1 cellular context compared by ENCODE assay signal in genomic region chr4:184080674-184081073, GRCh38.
A peak's percentile ranks its signal among the peaks of the same experiment; 100 is the strongest.
TF ChIP-seq lines count a peak whose summit lies in the region.

No MANE protein-coding gene starts in this region.

TF ChIP-seq in HepG2, 621 proteins besides CTCF, POLR2A, EP300 and RAD21 (continued from another document and continues in another):
- TF ChIP-seq GMEB1 (CRISPR knock-in tag; IDR thresholded peaks at IDR 0.05; ENCODE audit: borderline replicate concordance) (no peak), FLYWCH1 (CRISPR knock-in tag; IDR thresholded peaks at IDR 0.05) (no peak), ZSCAN21 (CRISPR knock-in tag; IDR thresholded peaks at IDR 0.05; ENCODE audit: borderline replicate concordance) (no peak), IRF1 (CRISPR knock-in tag; IDR thresholded peaks at IDR 0.05; ENCODE audit: low read depth) (no peak), HOXA7 (CRISPR knock-in tag; IDR thresholded peaks at IDR 0.05) (no peak), SIN3A (IDR thresholded peaks at IDR 0.05; ENCODE audit: borderline replicate concordance, low read depth, low read length) (no peak), ZNF17 (CRISPR knock-in tag; IDR thresholded peaks at IDR 0.05) (no peak), ZNF747 (CRISPR knock-in tag; IDR thresholded peaks at IDR 0.05; ENCODE audit: borderline replicate concordance) (no peak), YEATS2 (CRISPR knock-in tag; IDR thresholded peaks at IDR 0.05; ENCODE audit: borderline replicate concordance) (no peak), SMAD1 (CRISPR knock-in tag; IDR thresholded peaks at IDR 0.05; ENCODE audit: borderline replicate concordance, low read depth) (no peak), ZNF768 (CRISPR knock-in tag; IDR thresholded peaks at IDR 0.05) (no peak), ZNF124 (CRISPR knock-in tag; IDR thresholded peaks at IDR 0.05) (no peak), MLXIP (CRISPR knock-in tag; IDR thresholded peaks at IDR 0.05; ENCODE audit: borderline replicate concordance) (no peak), SKI (IDR thresholded peaks at IDR 0.05; ENCODE audit: partially characterized antibody) (no peak), ARNT (IDR thresholded peaks at IDR 0.05) (no peak), KDM5A (IDR thresholded peaks at IDR 0.05; ENCODE audit: borderline replicate concordance, low read length) (no peak), ZNF280B (CRISPR knock-in tag; IDR thresholded peaks at IDR 0.05; ENCODE audit: borderline replicate concordance) (0 out of 2 replicates have a peak, but pooled peaks have one; percentile 41), RELA (CRISPR knock-in tag; IDR thresholded peaks at IDR 0.05) (no peak), TBX2 (CRISPR knock-in tag; IDR thresholded peaks at IDR 0.05; ENCODE audit: borderline replicate concordance) (no peak), ZNF275 (CRISPR knock-in tag; IDR thresholded peaks at IDR 0.05; ENCODE audit: borderline replicate concordance) (no peak), HNF1A (IDR thresholded peaks at IDR 0.05; ENCODE audit: low read depth) (peak; percentile 19; the same call in 1 of the 2 replicates), HNF1A (CRISPR knock-in tag; IDR thresholded peaks at IDR 0.05; ENCODE audit: borderline replicate concordance) (peak; percentile 20; the same call in 1 of the 2 replicates), FOSL1 (CRISPR knock-in tag; IDR thresholded peaks at IDR 0.05; ENCODE audit: borderline replicate concordance) (no peak), EEA1 (CRISPR knock-in tag; IDR thresholded peaks at IDR 0.05; ENCODE audit: borderline replicate concordance) (no peak), SP140L (CRISPR knock-in tag; IDR thresholded peaks at IDR 0.05; ENCODE audit: borderline replicate concordance) (no peak), ZXDC (CRISPR knock-in tag; IDR thresholded peaks at IDR 0.05) (no peak), ZSCAN20 (CRISPR knock-in tag; IDR thresholded peaks at IDR 0.05; ENCODE audit: borderline replicate concordance) (no peak), NR2F1 (CRISPR knock-in tag; IDR thresholded peaks at IDR 0.05) (peak in 1 of 2 experiments; percentile 75; a peak in 2 of 4 replicates), NR1H2 (CRISPR knock-in tag; IDR thresholded peaks at IDR 0.05; ENCODE audit: borderline replicate concordance, low read depth) (no peak), HMG20B (CRISPR knock-in tag; conservative IDR thresholded peaks at IDR 0.05) (no peak), PRMT3 (CRISPR knock-in tag; IDR thresholded peaks at IDR 0.05; ENCODE audit: borderline replicate concordance, low read depth) (no peak), ZNF781 (CRISPR knock-in tag; IDR thresholded peaks at IDR 0.05; ENCODE audit: borderline replicate concordance, not compliant biosample characterization) (no peak), CENPT (CRISPR knock-in tag; IDR thresholded peaks at IDR 0.05; ENCODE audit: low read depth) (no peak), PBX2 (CRISPR knock-in tag; IDR thresholded peaks at IDR 0.05) (no peak), MTERF4 (CRISPR knock-in tag; IDR thresholded peaks at IDR 0.05) (0 out of 2 replicates have a peak, but pooled peaks have one; percentile 29), PHF8 (CRISPR knock-in tag; IDR thresholded peaks at IDR 0.05) (no peak), SNAPC2 (CRISPR knock-in tag; IDR thresholded peaks at IDR 0.05) (no peak), ZNF567 (CRISPR knock-in tag; IDR thresholded peaks at IDR 0.05; ENCODE audit: borderline replicate concordance) (no peak), ZNF362 (CRISPR knock-in tag; IDR thresholded peaks at IDR 0.05; ENCODE audit: borderline replicate concordance) (no peak), BATF2 (CRISPR knock-in tag; IDR thresholded peaks at IDR 0.05) (no peak), MTA1 (CRISPR knock-in tag; IDR thresholded peaks at IDR 0.05; ENCODE audit: borderline replicate concordance) (no peak; the same call in 1 of the 2 replicates), DPF2 (CRISPR knock-in tag; IDR thresholded peaks at IDR 0.05; ENCODE audit: borderline replicate concordance, low read depth) (no peak), SMYD3 (CRISPR knock-in tag; IDR thresholded peaks at IDR 0.05) (no peak), ZNF329 (CRISPR knock-in tag; IDR thresholded peaks at IDR 0.05; ENCODE audit: low read depth) (no peak), ZNF614 (CRISPR knock-in tag; IDR thresholded peaks at IDR 0.05; ENCODE audit: borderline replicate concordance) (no peak)
